In the genomic region with DNA sequence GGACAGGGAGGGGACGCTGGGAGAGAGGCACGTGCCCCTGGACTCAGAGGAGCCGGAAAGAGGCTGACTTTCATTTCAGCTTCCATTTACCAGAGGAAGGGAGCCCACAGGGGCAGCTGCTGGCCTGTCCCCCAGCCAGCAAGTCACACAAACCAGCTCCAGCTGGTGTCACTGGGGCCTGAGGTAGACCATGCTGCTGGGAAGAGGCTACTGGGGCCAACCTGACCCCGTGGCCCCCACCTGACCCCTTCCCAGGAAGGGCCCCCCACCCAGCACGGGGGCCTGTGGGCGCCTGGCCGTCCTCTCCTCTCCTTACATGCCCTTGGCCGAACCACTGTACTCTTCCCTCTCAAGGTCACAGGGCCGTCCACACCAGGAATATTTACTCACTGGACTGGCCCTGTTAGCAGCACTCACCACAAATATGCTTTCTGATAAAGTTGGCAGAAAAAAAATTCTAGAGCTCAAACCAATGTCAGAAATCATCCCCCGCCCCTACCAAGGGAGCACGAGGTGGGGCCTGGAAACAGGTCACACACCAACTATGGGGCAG, we compare ENCODE assay signal across 13 cellular contexts.
DNase-seq lines count a peak whose midpoint lies in the region; ATAC-seq and TF ChIP-seq lines count a peak whose summit lies in the region.
"Had no signal": no experiment of that assay in that cellular context is flagged by ENCODE, and none has a peak within 500 bp of the region (broad histone marks: within the 10 kb centered on the region; RNA-seq: fewer than 3 reads in every experiment).

No MANE protein-coding gene starts in this region.

- H3K79me2 ChIP-seq in Karpas-422 (ENCODE audit: low read length), result no peaks in the 10 kb centered on the region

- 9 to 21% (median 13%) methylated on average over 11 of the region's 11 CpGs for WGBS in ovary, 3 donors

- no peak overlapping the region for H2AFZ ChIP-seq in Karpas-422 (ENCODE audit: low read length)

- H3K4me1 ChIP-seq in BLaER1 (peaks cover 94% of the 10 kb centered on the region), Peyer's patch (peaks cover 0 to 99% (median 3%) of the 10 kb centered on the region in 4 donors), ovary (ENCODE audit: insufficient read depth) (peaks cover 29% of the 10 kb centered on the region), Karpas-422 (ENCODE audit: low read length) (no peaks in the 10 kb centered on the region)
- H3K4me1 ChIP-seq: SJSA1 had no signal

- TF ChIP-seq EP300 in ovary (IDR thresholded peaks at IDR 0.05), result no peak

- H3K27ac ChIP-seq in BLaER1 (peak overlapping the region; percentile 88), Peyer's patch (peak overlapping the region in 3 of 4 donors; percentile 4 to 76 (median 64)), ovary (peak overlapping the region; percentile 47 to 80), Karpas-422 (ENCODE audit: low read length) (no peak overlapping the region)
- H3K27ac ChIP-seq: SJSA1 had no signal

- peak overlapping the region; percentile 90 for H3K4me2 ChIP-seq in BLaER1
- no peak overlapping the region for H3K4me2 ChIP-seq in Karpas-422 (ENCODE audit: low read depth, low read length, poor library complexity, severe bottlenecking)

- DNase-seq in Peyer's patch, result no peak
- no peak for DNase-seq in left cardiac atrium
- peak; percentile 53 to 73 (median 63) for DNase-seq in ovary
- no peak for DNase-seq in kidney glomerular epithelial cell (lab: John Stamatoyannopoulos, UW)
- DNase-seq in Karpas-422, result no peak
- no peak for DNase-seq in cerebellar nuclear complex (lab: John Stamatoyannopoulos, UW)
- DNase-seq in EL, result no peak
- DNase-seq: activated CD4-positive, alpha-beta T cell treated with anti-CD3 and anti-CD28 coated beads, Interleukin-2, amount 50 U/mL, for 1 hour; NCI-H187 treated with DMSO at 0.1 percent for 48 hours; stimulated activated CD4-positive, alpha-beta T cell treated with anti-CD3 and anti-CD28 coated beads, Interleukin-15, amount 100 ng/mL, for 24 hours; stimulated activated naive CD4-positive, alpha-beta T cell treated with Interleukin-2 at 50 U/mL for 16 hours had no signal

- intact Hi-C loops in left cardiac atrium (cut with DNase I), result loop anchor here in 1 of 2 donors (5.0 kb wide), 1 partner anchor 176 kb away; no protein-coding TSS in a partner anchor
- intact Hi-C loops in ovary (cut with DNase I), result loop anchor here in 2 of 4 donors (1.0 to 10.0 kb wide), 2 partner anchors 136 to 151 kb away; no protein-coding TSS in a partner anchor

- H3K36me3 ChIP-seq in BLaER1 (no peaks in the 10 kb centered on the region), Peyer's patch (no peaks in the 10 kb centered on the region), ovary (no peaks in the 10 kb centered on the region), Karpas-422 (ENCODE audit: insufficient read depth, low read length) (no peaks in the 10 kb centered on the region)
- H3K36me3 ChIP-seq: SJSA1 had no signal

- no peaks in the 10 kb centered on the region for H3K27me3 ChIP-seq in BLaER1
- H3K27me3 ChIP-seq in Peyer's patch, result no peaks in the 10 kb centered on the region
- H3K27me3 ChIP-seq in ovary, result no peaks in the 10 kb centered on the region
- H3K27me3 ChIP-seq in Karpas-422 (ENCODE audit: low read length), result no peaks in the 10 kb centered on the region

- no peaks in the 10 kb centered on the region for H3K9me2 ChIP-seq in Karpas-422 (replicated peaks; ENCODE audit: insufficient read depth, low read length)

- H4K20me1 ChIP-seq in BLaER1, result no peaks in the 10 kb centered on the region
- H4K20me1 ChIP-seq in Karpas-422 (ENCODE audit: insufficient read depth, low read depth, low read length), result peaks cover 4% of the 10 kb centered on the region; the same call in 1 of the 2 replicates

- H3K9ac ChIP-seq in BLaER1 (peak overlapping the region; percentile 75), Karpas-422 (ENCODE audit: low read length) (no peak overlapping the region)

- H3K4me3 ChIP-seq in BLaER1 (0 out of 2 replicates have a peak overlapping the region, but pooled peaks have one; percentile 18), Peyer's patch (no peak overlapping the region), ovary (no peak overlapping the region), Karpas-422 (ENCODE audit: low read length) (no peak overlapping the region)
- H3K4me3 ChIP-seq: SJSA1 had no signal

- TF ChIP-seq POLR2A in Peyer's patch (IDR thresholded peaks at IDR 0.05), result no peak
- no peak for TF ChIP-seq POLR2A in ovary (IDR thresholded peaks at IDR 0.05)

- H3K9me3 ChIP-seq in BLaER1 (no peaks in the 10 kb centered on the region), Peyer's patch (no peaks in the 10 kb centered on the region), ovary (no peaks in the 10 kb centered on the region), Karpas-422 (ENCODE audit: low read length) (no peaks in the 10 kb centered on the region)
- H3K9me3 ChIP-seq: SJSA1 had no signal

- TF ChIP-seq CTCF in Peyer's patch (IDR thresholded peaks at IDR 0.05) (no peak), ovary (IDR thresholded peaks at IDR 0.05) (no peak)

- peak; percentile 57 to 63 for ATAC-seq in left cardiac atrium

Comparison
In these comparisons a context has a peak if more than half of its experiments do, and no peak if none do; other contexts are left out.
1. DNase-seq: peak in ovary (5 of 5); none in Peyer's patch (0 of 3), left cardiac atrium (single experiment), kidney glomerular epithelial cell (single experiment), Karpas-422 (single experiment), cerebellar nuclear complex (0 of 2) and EL (single experiment).